In genomic region chr16:29765167-29766032, GRCh38 we compare ENCODE assay signal across 1 cellular context.
TF ChIP-seq lines count a peak whose summit lies in the region.

No MANE protein-coding gene starts in this region.

TF ChIP-seq in HepG2, 621 proteins besides CTCF, POLR2A, EP300 and RAD21 (continued from another document and continues in another):
- peak; percentile 87; the same call in 1 of the 2 replicates for TF ChIP-seq ZBTB4 (CRISPR knock-in tag; IDR thresholded peaks at IDR 0.05; ENCODE audit: borderline replicate concordance)
- no peak for TF ChIP-seq NPAS2 (CRISPR knock-in tag; IDR thresholded peaks at IDR 0.05; ENCODE audit: borderline replicate concordance)
- TF ChIP-seq KDM3A (CRISPR knock-in tag; IDR thresholded peaks at IDR 0.05; ENCODE audit: low read depth), result peak; percentile 87; the same call in 1 of the 2 replicates
- peak; percentile 89; the same call in 1 of the 2 replicates for TF ChIP-seq STAT6 (CRISPR knock-in tag; IDR thresholded peaks at IDR 0.05; ENCODE audit: borderline replicate concordance)
- no peak for TF ChIP-seq TSC22D2 (CRISPR knock-in tag; IDR thresholded peaks at IDR 0.05; ENCODE audit: borderline replicate concordance)
- peak; percentile 88; the same call in 1 of the 2 replicates for TF ChIP-seq NFKB2 (CRISPR knock-in tag; IDR thresholded peaks at IDR 0.05; ENCODE audit: borderline replicate concordance)
- no peak for TF ChIP-seq CCAR2 (optimal IDR thresholded peaks at IDR 0.05; ENCODE audit: low read depth, low read length)
- no peak for TF ChIP-seq HDAC6 (IDR thresholded peaks at IDR 0.05; ENCODE audit: low read depth, low read length)
- peak; percentile 39; the same call in 1 of the 2 replicates for TF ChIP-seq ZKSCAN1 (IDR thresholded peaks at IDR 0.05; ENCODE audit: low read length)
- TF ChIP-seq SOX6 (IDR thresholded peaks at IDR 0.05), result no peak
- peak; percentile 98 for TF ChIP-seq SOX6 (CRISPR knock-in tag; IDR thresholded peaks at IDR 0.05)
- peak; percentile 88 for TF ChIP-seq FOXA1 (IDR thresholded peaks at IDR 0.05)
- TF ChIP-seq FOXA1 (CRISPR knock-in tag; IDR thresholded peaks at IDR 0.05), result peak; percentile 99
- no peak for TF ChIP-seq SRSF1 (optimal IDR thresholded peaks at IDR 0.05; ENCODE audit: low read depth, low read length)
- no peak; the same call in 1 of the 2 replicates for TF ChIP-seq ZNF337 (CRISPR knock-in tag; IDR thresholded peaks at IDR 0.05; ENCODE audit: borderline replicate concordance, low read depth)
- peak; percentile 94; the same call in 1 of the 2 replicates for TF ChIP-seq ZNF232 (CRISPR knock-in tag; IDR thresholded peaks at IDR 0.05; ENCODE audit: borderline replicate concordance)
- TF ChIP-seq POGZ (CRISPR knock-in tag; IDR thresholded peaks at IDR 0.05), result peak; percentile 90
- peak; percentile 63; the same call in 1 of the 2 replicates for TF ChIP-seq THAP9 (CRISPR knock-in tag; IDR thresholded peaks at IDR 0.05; ENCODE audit: borderline replicate concordance)
- peak; percentile 76; the same call in 1 of the 2 replicates for TF ChIP-seq IKZF5 (CRISPR knock-in tag; IDR thresholded peaks at IDR 0.05)
- TF ChIP-seq BHLHE40 (IDR thresholded peaks at IDR 0.05; ENCODE audit: low read length), result 0 out of 2 replicates have a peak, but pooled peaks have one; percentile 42
- TF ChIP-seq GABPA (IDR thresholded peaks at IDR 0.05; ENCODE audit: low read depth, low read length), result no peak
- peak; percentile 58 for TF ChIP-seq GABPA (CRISPR knock-in tag; IDR thresholded peaks at IDR 0.05; ENCODE audit: low read depth)
- no peak for TF ChIP-seq TBP (CRISPR knock-in tag; IDR thresholded peaks at IDR 0.05)
- TF ChIP-seq NR2F1 (CRISPR knock-in tag; IDR thresholded peaks at IDR 0.05), result peak; percentile 79 to 82; a peak in 3 of 4 replicates
- peak; percentile 89; the same call in 1 of the 2 replicates for TF ChIP-seq TOPORS (CRISPR knock-in tag; IDR thresholded peaks at IDR 0.05)
- TF ChIP-seq ZNF12 (CRISPR knock-in tag; IDR thresholded peaks at IDR 0.05), result no peak; the same call in 1 of the 2 replicates
- TF ChIP-seq MAF1 (CRISPR knock-in tag; IDR thresholded peaks at IDR 0.05; ENCODE audit: borderline replicate concordance), result no peak
- no peak for TF ChIP-seq KIAA2018 (CRISPR knock-in tag; IDR thresholded peaks at IDR 0.05; ENCODE audit: borderline replicate concordance)
- peak; percentile 88 for TF ChIP-seq SRY (CRISPR knock-in tag; IDR thresholded peaks at IDR 0.05)
- TF ChIP-seq ZBTB20 (CRISPR knock-in tag; IDR thresholded peaks at IDR 0.05; ENCODE audit: borderline replicate concordance, low read depth), result peak; percentile 86; the same call in 1 of the 2 replicates
- TF ChIP-seq NONO (IDR thresholded peaks at IDR 0.05), result no peak
- peak; percentile 95 for TF ChIP-seq NONO (CRISPR knock-in tag; conservative IDR thresholded peaks at IDR 0.05)
- TF ChIP-seq ZNF558 (CRISPR knock-in tag; IDR thresholded peaks at IDR 0.05; ENCODE audit: borderline replicate concordance), result no peak
- 0 out of 2 replicates have a peak, but pooled peaks have one; percentile 39 for TF ChIP-seq ZNF616 (CRISPR knock-in tag; IDR thresholded peaks at IDR 0.05; ENCODE audit: low read depth)
- peak; percentile 86; the same call in 1 of the 2 replicates for TF ChIP-seq MED13 (CRISPR knock-in tag; IDR thresholded peaks at IDR 0.05)
- peak in 1 of 2 experiments; percentile 86; a peak in 2 of 4 replicates for TF ChIP-seq KLF16 (CRISPR knock-in tag; IDR thresholded peaks at IDR 0.05)
- peak; percentile 80 for TF ChIP-seq PPARG (CRISPR knock-in tag; conservative IDR thresholded peaks at IDR 0.05)
- TF ChIP-seq TRAFD1 (CRISPR knock-in tag; IDR thresholded peaks at IDR 0.05; ENCODE audit: borderline replicate concordance), result 0 out of 2 replicates have a peak, but pooled peaks have one; percentile 37
- TF ChIP-seq ZNF75D (CRISPR knock-in tag; IDR thresholded peaks at IDR 0.05; ENCODE audit: borderline replicate concordance), result no peak
- TF ChIP-seq ZNF737 (CRISPR knock-in tag; IDR thresholded peaks at IDR 0.05; ENCODE audit: borderline replicate concordance), result no peak
- TF ChIP-seq ZNF251 (CRISPR knock-in tag; IDR thresholded peaks at IDR 0.05), result no peak
